In the genomic region with DNA sequence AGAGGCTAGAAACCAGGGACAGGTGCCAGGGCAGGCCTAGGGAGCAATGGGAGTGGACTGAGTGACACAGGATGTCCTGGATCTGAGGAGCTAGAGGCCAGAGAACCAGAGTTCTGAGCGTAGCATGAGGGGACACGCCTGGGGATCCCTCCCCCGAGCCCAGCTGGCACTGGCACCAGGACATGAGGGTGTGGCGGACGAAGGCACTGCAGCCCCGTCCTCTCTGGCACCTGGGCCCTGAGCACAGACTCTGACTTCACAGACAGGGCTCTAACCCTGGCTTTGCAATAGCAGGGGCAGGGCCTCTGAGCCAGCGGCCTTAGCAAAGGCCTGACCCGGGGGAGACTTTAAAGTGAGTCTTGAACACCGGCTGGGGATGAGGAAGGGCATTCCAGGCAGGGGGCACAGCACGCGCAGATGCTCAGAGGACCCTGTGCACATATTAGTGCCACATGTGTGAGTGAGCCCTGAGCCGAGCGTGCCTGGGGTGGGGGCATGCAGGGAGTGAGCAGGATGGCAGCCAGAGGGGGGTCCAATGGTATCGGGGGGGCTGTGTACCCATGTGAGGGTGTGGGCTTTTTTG, we compare ENCODE assay signal across 13 cellular contexts.
A peak's percentile ranks its signal among the peaks of the same experiment; 100 is the strongest.
DNase-seq lines count a peak whose midpoint lies in the region; ATAC-seq and TF ChIP-seq lines count a peak whose summit lies in the region.
"Had no signal": no experiment of that assay in that cellular context is flagged by ENCODE, and none has a peak within 500 bp of the region (broad histone marks: within the 10 kb centered on the region; RNA-seq: fewer than 3 reads in every experiment).

No MANE protein-coding gene starts in this region.

- no peaks in the 10 kb centered on the region for H3K9me3 Mint-ChIP-seq in CD8-positive, alpha-beta T cell
- no peaks in the 10 kb centered on the region for H3K9me3 Mint-ChIP-seq in dendritic cell treated with granulocyte-macrophage colony-stimulating factor and Interleukin-4, amounts not matched to agents 40 ng/mL and 50 ng/mL, for 4 days

- no peaks in the 10 kb centered on the region for H3K9me2 ChIP-seq in PC-3 (replicated peaks; ENCODE audit: low read length)

- H4K20me1 ChIP-seq in PC-3 (ENCODE audit: low read length): no peaks in the 10 kb centered on the region

- no TSS peak for BruUV-seq in PC-3 (replicated peaks; lab: Mats Ljungman, UMichigan)

- no peaks in the 10 kb centered on the region for H3F3A ChIP-seq in PC-3 (ENCODE audit: low read length, unreplicated experiment)

- intact Hi-C loops in CD8-positive, alpha-beta T cell (cut with DNase I, micrococcal nuclease): no loop called here
- intact Hi-C loops in PC-3 (cut with micrococcal nuclease) (no loop called here), posterior vena cava (cut with DNase I) (no loop called here), Right ventricle myocardium superior (cut with DNase I) (no loop called here)
- intact Hi-C loops in dendritic cell treated with granulocyte-macrophage colony-stimulating factor and Interleukin-4, amounts not matched to agents 40 ng/mL and 50 ng/mL, for 4 days (cut with micrococcal nuclease): loop anchor here (2.0 kb wide), 1 partner anchor 14 kb away; no protein-coding TSS in a partner anchor

- peak overlapping the region; percentile 13 for H3K4me3 Mint-ChIP-seq in CD8-positive, alpha-beta T cell
- H3K4me3 Mint-ChIP-seq in dendritic cell treated with granulocyte-macrophage colony-stimulating factor and Interleukin-4, amounts not matched to agents 40 ng/mL and 50 ng/mL, for 4 days: no peak overlapping the region

- no peak for ATAC-seq in CD8-positive, alpha-beta T cell
- ATAC-seq in PC-3: peak; percentile 7
- no peak for ATAC-seq in Right ventricle myocardium superior (ENCODE audit: poor library complexity)
- no peak for ATAC-seq in GM21390 (IDR thresholded peaks at IDR 0.05; ENCODE audit: unreplicated experiment)

- H3K79me2 ChIP-seq in PC-3 (ENCODE audit: low read length): no peaks in the 10 kb centered on the region

- H3K36me3 ChIP-seq in CD8-positive, alpha-beta T cell (ENCODE audit: insufficient read depth, low read length): no peaks in the 10 kb centered on the region
- no peaks in the 10 kb centered on the region for H3K36me3 ChIP-seq in PC-3 (ENCODE audit: low read depth, low read length)
- H3K36me3 ChIP-seq: prostate gland, SJCRH30 had no signal

- CTCF ChIA-PET in CD8-positive, alpha-beta T cell (lab: Charles Lee): no interaction called here
- CTCF ChIA-PET in PC-3 (lab: Charles Lee): no interaction called here

- H3K4me3 ChIP-seq in CD8-positive, alpha-beta T cell (ENCODE audit: low read depth, low read length): no peak overlapping the region
- H3K4me3 ChIP-seq in PC-3 (ENCODE audit: low read length): no peak overlapping the region
- H3K4me3 ChIP-seq: prostate gland, SJCRH30 had no signal

- no peaks in the 10 kb centered on the region for H3K36me3 Mint-ChIP-seq in CD8-positive, alpha-beta T cell
- H3K36me3 Mint-ChIP-seq in dendritic cell treated with granulocyte-macrophage colony-stimulating factor and Interleukin-4, amounts not matched to agents 40 ng/mL and 50 ng/mL, for 4 days (ENCODE audit: low read depth): no peaks in the 10 kb centered on the region

- no peak overlapping the region for H3K4me2 ChIP-seq in PC-3 (ENCODE audit: low read length)

- H3K27me3 ChIP-seq in CD8-positive, alpha-beta T cell (ENCODE audit: insufficient read depth, low read length): no peaks in the 10 kb centered on the region
- H3K27me3 ChIP-seq in PC-3 (ENCODE audit: low read length): no peaks in the 10 kb centered on the region
- H3K27me3 ChIP-seq: SJCRH30 had no signal

- H3K27ac ChIP-seq in CD8-positive, alpha-beta T cell (ENCODE audit: low read depth, low read length): peak overlapping the region; percentile 38
- H3K27ac ChIP-seq in PC-3 (ENCODE audit: low read length): peak overlapping the region; percentile 57
- H3K27ac ChIP-seq: C4-2B, prostate gland, SJCRH30 had no signal

- peaks cover 41% of the 10 kb centered on the region for H3K4me1 ChIP-seq in CD8-positive, alpha-beta T cell (ENCODE audit: insufficient read depth, low read length)
- H3K4me1 ChIP-seq in PC-3 (ENCODE audit: insufficient read depth, low read length): peaks cover 35% of the 10 kb centered on the region
- H3K4me1 ChIP-seq: prostate gland had no signal

- TF ChIP-seq CTCF in CD8-positive, alpha-beta T cell (IDR thresholded peaks at IDR 0.05): no peak
- TF ChIP-seq CTCF in PC-3 (conservative IDR thresholded peaks at IDR 0.05; ENCODE audit: low read depth, low read length): no peak

- H3K27me3 Mint-ChIP-seq in CD8-positive, alpha-beta T cell (ENCODE audit: low read depth): peaks cover 2% of the 10 kb centered on the region
- H3K27me3 Mint-ChIP-seq in dendritic cell treated with granulocyte-macrophage colony-stimulating factor and Interleukin-4, amounts not matched to agents 40 ng/mL and 50 ng/mL, for 4 days: peaks cover 55% of the 10 kb centered on the region

- H3K4me1 Mint-ChIP-seq in CD8-positive, alpha-beta T cell (ENCODE audit: low read depth): peaks cover 30% of the 10 kb centered on the region
- peaks cover 78% of the 10 kb centered on the region for H3K4me1 Mint-ChIP-seq in dendritic cell treated with granulocyte-macrophage colony-stimulating factor and Interleukin-4, amounts not matched to agents 40 ng/mL and 50 ng/mL, for 4 days (ENCODE audit: low read depth)

- POLR2A ChIA-PET in CD8-positive, alpha-beta T cell (lab: Charles Lee): no interaction called here
- POLR2A ChIA-PET in PC-3 (lab: Charles Lee; ENCODE audit: unreplicated experiment): no interaction called here

- H3K9me3 ChIP-seq in CD8-positive, alpha-beta T cell (ENCODE audit: low read length): no peaks in the 10 kb centered on the region
- H3K9me3 ChIP-seq in PC-3 (ENCODE audit: low read length): no peaks in the 10 kb centered on the region
- H3K9me3 ChIP-seq: prostate gland, SJCRH30 had no signal

- no peak overlapping the region; the same call in 1 of the 2 replicates for H3K9ac ChIP-seq in PC-3 (ENCODE audit: low read length)

- H2AFZ ChIP-seq in PC-3 (ENCODE audit: low read length): no peak overlapping the region

- peak overlapping the region; percentile 70 for H3K27ac Mint-ChIP-seq in CD8-positive, alpha-beta T cell
- peak overlapping the region; percentile 60 for H3K27ac Mint-ChIP-seq in dendritic cell treated with granulocyte-macrophage colony-stimulating factor and Interleukin-4, amounts not matched to agents 40 ng/mL and 50 ng/mL, for 4 days

- DNase-seq in CD8-positive, alpha-beta T cell: no peak
- DNase-seq in PC-3: no peak
- peak; percentile 76 for DNase-seq in posterior vena cava (ENCODE audit: low spot score)
- DNase-seq in Right ventricle myocardium superior: no peak
- no peak for DNase-seq in NCI-H748 treated with DMSO at 0.1 percent for 48 hours (lab: John Stamatoyannopoulos, UW)
- DNase-seq: effector CD8-positive, alpha-beta T cell; NCI-H146; NCI-H2227 treated with DMSO at 0.1 percent for 48 hours had no signal
